1 cellular context compared by ENCODE assay signal in genomic region chrX:50962156-50962555, GRCh38.
TF ChIP-seq lines count a peak whose summit lies in the region.

No MANE protein-coding gene starts in this region.

TF ChIP-seq in H1, 55 proteins besides CTCF, POLR2A, EP300 and RAD21:
- TF ChIP-seq, protein P1, sequence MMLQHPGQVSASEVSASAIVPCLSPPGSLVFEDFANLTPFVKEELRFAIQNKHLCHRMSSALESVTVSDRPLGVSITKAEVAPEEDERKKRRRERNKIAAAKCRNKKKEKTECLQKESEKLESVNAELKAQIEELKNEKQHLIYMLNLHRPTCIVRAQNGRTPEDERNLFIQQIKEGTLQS (IDR thresholded peaks at IDR 0.05; ENCODE audit: insufficient read depth, low read depth, low read length) = no peak
- TF ChIP-seq CBX8 (IDR thresholded peaks at IDR 0.05; ENCODE audit: borderline replicate concordance, low read depth, low read length) (no peak), FOSL1 (IDR thresholded peaks at IDR 0.05; ENCODE audit: insufficient read depth, low read depth, low read length) (no peak), BRCA1 (IDR thresholded peaks at IDR 0.05; ENCODE audit: low read depth, low read length) (no peak), CREB1 (IDR thresholded peaks at IDR 0.05) (no peak), ATF2 (IDR thresholded peaks at IDR 0.05; ENCODE audit: low read length) (no peak), BCL11A (IDR thresholded peaks at IDR 0.05; ENCODE audit: low read depth in 2 of 2, low read length in 2 of 2) (no peak), SAP30 (IDR thresholded peaks at IDR 0.05; ENCODE audit: insufficient read depth, insufficient replicate concordance, low read length) (no peak), RFX5 (IDR thresholded peaks at IDR 0.05; ENCODE audit: borderline replicate concordance, low read depth, low read length) (no peak), GABPA (IDR thresholded peaks at IDR 0.05; ENCODE audit: borderline replicate concordance, insufficient read depth, low read length) (no peak), TEAD4 (IDR thresholded peaks at IDR 0.05; ENCODE audit: low read depth, low read length) (no peak), SIRT6 (IDR thresholded peaks at IDR 0.05; ENCODE audit: low read length) (no peak), CTBP2 (IDR thresholded peaks at IDR 0.05; ENCODE audit: borderline replicate concordance, insufficient read depth, insufficient read length, low read length) (no peak), POLR2AphosphoS5 (IDR thresholded peaks at IDR 0.05; ENCODE audit: low read depth, low read length) (no peak), TCF12 (IDR thresholded peaks at IDR 0.05; ENCODE audit: low read depth, low read length) (no peak), HDAC2 (IDR thresholded peaks at IDR 0.05; ENCODE audit: borderline replicate concordance in 1 of 2, low read depth in 2 of 2, low read length in 2 of 2) (no peak), JUND (IDR thresholded peaks at IDR 0.05; ENCODE audit: low read length) (no peak), SUZ12 (IDR thresholded peaks at IDR 0.05; ENCODE audit: low read length) (no peak)
